28 cellular contexts compared by ENCODE assay signal in genomic region chrX:45157647-45158046, GRCh38.
"Had no signal": no experiment of that assay in that cellular context is flagged by ENCODE, and none has a peak within 500 bp of the region (broad histone marks: within the 10 kb centered on the region; RNA-seq: fewer than 3 reads in every experiment).

No MANE protein-coding gene starts in this region.

- H3K27me3 ChIP-seq: stomach, suprapubic skin, testis, thyroid gland, tibial artery, transverse colon, upper lobe of left lung, upper lobe of right lung, uterus, vagina had no signal

- H3K9me3 ChIP-seq: suprapubic skin, testis, thoracic aorta, thyroid gland, tibial nerve, transverse colon, upper lobe of right lung, uterus, vagina had no signal

- H3K4me1 ChIP-seq: stomach, suprapubic skin, testis, thyroid gland, tibial artery, transverse colon, upper lobe of left lung, upper lobe of right lung, uterus, vagina had no signal

- H3K9me3 Mint-ChIP-seq: type B pancreatic cell had no signal

- H3K36me3 Mint-ChIP-seq: stimulated activated effector memory CD8-positive, alpha-beta T cell treated with anti-CD3 and anti-CD28 coated beads, Interleukin-12 subunit alpha, Interleukin-12 subunit beta, amount 100 ng/mL, for 72 hours; stimulated activated memory B cell treated with anti-CD40 and anti-IgM and Interleukin-4, amounts not matched to agents 10 μg/mL and 1 μg/mL and 100 μg/mL, for 72 hours; type B pancreatic cell had no signal

- H3K4me3 ChIP-seq: stomach, suprapubic skin, testis, thoracic aorta, thyroid gland, tibial artery, tibial nerve, transverse colon, upper lobe of left lung, upper lobe of right lung, uterus, vagina had no signal

- H3K27me3 Mint-ChIP-seq: stimulated activated naive CD8-positive, alpha-beta T cell treated with anti-CD3 and anti-CD28 coated beads, Interleukin-15, amount 100 ng/mL, for 72 hours; stimulated activated naive CD8-positive, alpha-beta T cell treated with anti-CD3 and anti-CD28 coated beads, Interleukin-15, Interleukin-2, amounts not matched to agents 100 ng/mL and 50 ng/mL, for 24 hours; type B pancreatic cell had no signal

- DNase-seq: stimulated activated CD4-positive, alpha-beta T cell treated with anti-CD3 and anti-CD28 coated beads, Interleukin-2, amount 100 ng/mL, for 48 hours; stimulated activated CD4-positive, alpha-beta T cell treated with anti-CD3 and anti-CD28 coated beads, Interleukin-4, amount 100 ng/mL, for 1 hour; stimulated activated CD4-positive, alpha-beta T cell treated with anti-CD3 and anti-CD28 coated beads, Interleukin-4, amount 100 ng/mL, for 24 hours; stimulated activated CD4-positive, alpha-beta T cell treated with anti-CD3 and anti-CD28 coated beads, Interleukin-4, amount 100 ng/mL, for 4 hours; stimulated activated CD8-positive, alpha-beta memory T cell treated with anti-CD3 and anti-CD28 coated beads, Interleukin-4, amount 100 ng/mL, for 48 hours; stimulated activated naive B cell treated with anti-CD40 and anti-IgM and Interleukin-4, amounts not matched to agents 10 μg/mL and 1 μg/mL and 100 μg/mL, for 72 hours; stimulated activated naive CD4-positive, alpha-beta T cell; stimulated activated naive CD4-positive, alpha-beta T cell treated with Interleukin-2 at 50 U/mL for 16 hours; stimulated activated naive CD8-positive, alpha-beta T cell treated with anti-CD3 and anti-CD28 coated beads, Interleukin-15, amount 100 ng/mL, for 72 hours; stimulated activated naive CD8-positive, alpha-beta T cell treated with anti-CD3 and anti-CD28 coated beads, Interleukin-15, Interleukin-2, amounts not matched to agents 100 U/mL and 50 U/mL, for 24 hours; stomach; substantia nigra; testis; thyroid gland; tibial artery; transverse colon; trophoblast cell; upper lobe of left lung; upper lobe of right lung; uterus had no signal

- H3K27ac Mint-ChIP-seq: stimulated activated effector memory CD8-positive, alpha-beta T cell treated with anti-CD3 and anti-CD28 coated beads, Interleukin-12 subunit alpha, Interleukin-12 subunit beta, amount 100 ng/mL, for 72 hours; stimulated activated memory B cell treated with anti-CD40 and anti-IgM and Interleukin-4, amounts not matched to agents 10 μg/mL and 1 μg/mL and 100 μg/mL, for 72 hours; stimulated activated naive B cell treated with anti-CD40 and anti-IgM and Interleukin-4, amounts not matched to agents 10 μg/mL and 1 μg/mL and 100 μg/mL, for 72 hours; stimulated activated naive CD8-positive, alpha-beta T cell treated with anti-CD3 and anti-CD28 coated beads, Interleukin-15, amount 100 ng/mL, for 72 hours; stimulated activated naive CD8-positive, alpha-beta T cell treated with anti-CD3 and anti-CD28 coated beads, Interleukin-15, Interleukin-2, amounts not matched to agents 100 ng/mL and 50 ng/mL, for 24 hours; type B pancreatic cell had no signal

- H3K36me3 ChIP-seq: stomach, suprapubic skin, thoracic aorta, thyroid gland, tibial artery, tibial nerve, transverse colon, upper lobe of left lung, upper lobe of right lung, uterus, vagina had no signal

- ATAC-seq: stimulated activated effector memory CD8-positive, alpha-beta T cell treated with anti-CD3 and anti-CD28 coated beads, Interleukin-12 subunit alpha, Interleukin-12 subunit beta, amount 100 ng/mL, for 72 hours; stimulated activated memory B cell treated with anti-CD40 and anti-IgM and Interleukin-4, amounts not matched to agents 10 μg/mL and 1 μg/mL and 100 μg/mL, for 72 hours; stimulated activated naive B cell treated with anti-CD40 and anti-IgM and Interleukin-4, amounts not matched to agents 10 μg/mL and 1 μg/mL and 100 μg/mL, for 72 hours; stimulated activated naive CD8-positive, alpha-beta T cell treated with anti-CD3 and anti-CD28 coated beads, Interleukin-15, amount 100 ng/mL, for 72 hours; stimulated activated naive CD8-positive, alpha-beta T cell treated with anti-CD3 and anti-CD28 coated beads, Interleukin-15, Interleukin-2, amounts not matched to agents 100 U/mL and 50 U/mL, for 24 hours; upper lobe of right lung had no signal

- H3K4me3 Mint-ChIP-seq: stimulated activated effector memory CD8-positive, alpha-beta T cell treated with anti-CD3 and anti-CD28 coated beads, Interleukin-12 subunit alpha, Interleukin-12 subunit beta, amount 100 ng/mL, for 72 hours; stimulated activated memory B cell treated with anti-CD40 and anti-IgM and Interleukin-4, amounts not matched to agents 10 μg/mL and 1 μg/mL and 100 μg/mL, for 72 hours; stimulated activated naive B cell treated with anti-CD40 and anti-IgM and Interleukin-4, amounts not matched to agents 10 μg/mL and 1 μg/mL and 100 μg/mL, for 72 hours; stimulated activated naive CD8-positive, alpha-beta T cell treated with anti-CD3 and anti-CD28 coated beads, Interleukin-15, amount 100 ng/mL, for 72 hours; stimulated activated naive CD8-positive, alpha-beta T cell treated with anti-CD3 and anti-CD28 coated beads, Interleukin-15, Interleukin-2, amounts not matched to agents 100 ng/mL and 50 ng/mL, for 24 hours; type B pancreatic cell had no signal

- H3K4me1 Mint-ChIP-seq: stimulated activated effector memory CD8-positive, alpha-beta T cell treated with anti-CD3 and anti-CD28 coated beads, Interleukin-12 subunit alpha, Interleukin-12 subunit beta, amount 100 ng/mL, for 72 hours; stimulated activated memory B cell treated with anti-CD40 and anti-IgM and Interleukin-4, amounts not matched to agents 10 μg/mL and 1 μg/mL and 100 μg/mL, for 72 hours; stimulated activated naive B cell treated with anti-CD40 and anti-IgM and Interleukin-4, amounts not matched to agents 10 μg/mL and 1 μg/mL and 100 μg/mL, for 72 hours; stimulated activated naive CD8-positive, alpha-beta T cell treated with anti-CD3 and anti-CD28 coated beads, Interleukin-15, amount 100 ng/mL, for 72 hours had no signal
